In the genomic region with DNA sequence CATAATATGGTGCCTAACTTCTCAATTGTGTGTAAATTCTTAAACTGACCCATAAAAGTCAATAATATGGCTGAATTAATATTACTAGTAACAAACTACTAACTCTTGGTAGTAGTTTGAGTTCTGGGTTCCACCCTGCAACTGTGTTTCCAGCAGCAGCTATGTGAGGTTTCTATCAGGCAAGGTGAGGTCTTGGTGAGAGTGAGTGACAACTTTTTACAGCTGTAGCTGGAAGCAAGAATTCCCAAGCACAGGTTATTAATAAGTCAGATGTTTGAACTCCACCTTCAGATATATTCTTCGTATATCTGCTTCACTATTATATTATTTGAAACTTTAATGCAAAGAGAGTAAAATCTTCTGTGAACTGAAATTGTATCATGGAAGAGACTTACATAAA, we compare ENCODE assay signal across 29 cellular contexts.
"Had no signal": no experiment of that assay in that cellular context is flagged by ENCODE, and none has a peak within 500 bp of the region (broad histone marks: within the 10 kb centered on the region; RNA-seq: fewer than 3 reads in every experiment).

No MANE protein-coding gene starts in this region.

- DNase-seq: colonic mucosa; cortex of kidney; dermis blood vessel endothelial cell; dorsolateral prefrontal cortex; effector CD4-positive, alpha-beta T cell; effector CD8-positive, alpha-beta T cell; effector memory CD4-positive, alpha-beta T cell; effector memory CD8-positive, alpha-beta T cell; endodermal cell; erythroblast; esophagus squamous epithelium; foreskin fibroblast; foreskin keratinocyte; foreskin melanocyte; gastrocnemius medialis; glutamatergic neuron; head of caudate nucleus; heart left ventricle; heart right ventricle had no signal

- H3K27me3 ChIP-seq: colonic mucosa, dorsolateral prefrontal cortex, esophagus muscularis mucosa, esophagus squamous epithelium, foreskin keratinocyte, gastrocnemius medialis, gastroesophageal sphincter, heart left ventricle, heart right ventricle had no signal

- H3K36me3 ChIP-seq: colonic mucosa, esophagus muscularis mucosa, gastrocnemius medialis had no signal

- H3K27ac Mint-ChIP-seq: dendritic cell treated with granulocyte-macrophage colony-stimulating factor and Interleukin-4, amounts not matched to agents 40 ng/mL and 50 ng/mL, for 4 days; endodermal cell had no signal

- H3K9me3 Mint-ChIP-seq: dendritic cell treated with granulocyte-macrophage colony-stimulating factor and Interleukin-4, amounts not matched to agents 40 ng/mL and 50 ng/mL, for 4 days; effector memory CD8-positive, alpha-beta T cell; endodermal cell had no signal

- FAIRE-seq: colon, endometrium, endothelial cell of umbilical vein, frontal cortex had no signal

- H3K4me3 Mint-ChIP-seq: dendritic cell treated with granulocyte-macrophage colony-stimulating factor and Interleukin-4, amounts not matched to agents 40 ng/mL and 50 ng/mL, for 4 days; effector memory CD8-positive, alpha-beta T cell; endodermal cell had no signal

- H3K4me3 ChIP-seq: colonic mucosa, coronary artery, dorsolateral prefrontal cortex, esophagus muscularis mucosa, esophagus squamous epithelium, gastrocnemius medialis, gastroesophageal sphincter, heart left ventricle, heart right ventricle had no signal

- ATAC-seq: effector memory CD8-positive, alpha-beta T cell; esophagus mucosa; foreskin keratinocyte; gastrocnemius medialis; gastroesophageal sphincter; heart left ventricle; heart right ventricle had no signal

- H3K27me3 Mint-ChIP-seq: dendritic cell treated with granulocyte-macrophage colony-stimulating factor and Interleukin-4, amounts not matched to agents 40 ng/mL and 50 ng/mL, for 4 days; effector memory CD8-positive, alpha-beta T cell had no signal

- H3K4me1 ChIP-seq: colonic mucosa, esophagus squamous epithelium, foreskin keratinocyte, gastrocnemius medialis, heart right ventricle had no signal

- H3K27ac ChIP-seq: colonic mucosa, coronary artery, epithelial cell of prostate, esophagus muscularis mucosa, esophagus squamous epithelium, foreskin keratinocyte, gastrocnemius medialis, gastroesophageal sphincter, heart left ventricle, heart right ventricle had no signal

- H3K9me3 ChIP-seq: colonic mucosa, esophagus muscularis mucosa, esophagus squamous epithelium, gastrocnemius medialis, gastroesophageal sphincter, heart left ventricle, heart right ventricle had no signal
